24 cellular contexts compared by ENCODE assay signal in the genomic region with DNA sequence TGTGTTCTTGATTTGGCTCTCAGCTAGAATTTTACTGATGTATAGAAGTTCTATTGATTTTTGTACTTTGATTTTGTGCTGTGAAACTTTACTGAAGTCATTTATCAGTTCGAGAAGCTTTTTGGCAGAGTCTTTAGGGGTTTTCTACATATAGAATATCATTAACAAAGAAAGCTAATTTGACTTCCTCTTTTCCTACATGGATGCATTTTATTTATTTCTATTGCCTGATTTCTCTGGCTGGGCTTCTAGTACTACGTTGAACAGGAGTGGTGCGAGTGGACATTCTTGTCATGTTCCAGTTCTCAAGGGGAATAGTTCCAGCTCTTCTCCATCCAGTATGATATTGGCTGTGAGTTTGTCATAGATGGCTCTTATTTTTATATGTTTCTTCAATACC.
"Had no signal": no experiment of that assay in that cellular context is flagged by ENCODE, and none has a peak within 500 bp of the region (broad histone marks: within the 10 kb centered on the region; RNA-seq: fewer than 3 reads in every experiment).

No MANE protein-coding gene starts in this region.

- DNase-seq: dermis blood vessel endothelial cell; dorsolateral prefrontal cortex; effector CD4-positive, alpha-beta T cell; effector memory CD4-positive, alpha-beta T cell; foreskin keratinocyte; glutamatergic neuron; head of caudate nucleus; heart right ventricle; hippocampal formation; left cardiac atrium; left lung; left ventricle myocardium superior; lower lobe of right lung; mesenchymal stem cell; mucosa of descending colon; naive B cell; naive thymus-derived CD8-positive, alpha-beta T cell had no signal

- H3K36me3 ChIP-seq: esophagus muscularis mucosa, gastroesophageal sphincter, heart right ventricle, left lung, lower lobe of right lung had no signal

- H3K27me3 ChIP-seq: dorsolateral prefrontal cortex, esophagus muscularis mucosa, foreskin keratinocyte, gastroesophageal sphincter, heart right ventricle, left lung had no signal

- H3K27ac ChIP-seq: coronary artery, dorsolateral prefrontal cortex, esophagus muscularis mucosa, foreskin keratinocyte, gastroesophageal sphincter, heart right ventricle, left lung, lower lobe of right lung had no signal

- H3K9me3 ChIP-seq: esophagus muscularis mucosa, gastroesophageal sphincter, lower lobe of right lung, mucosa of descending colon had no signal

- FAIRE-seq: endothelial cell of umbilical vein, frontal cortex, islet of Langerhans, keratinocyte had no signal

- ATAC-seq: foreskin keratinocyte; gastroesophageal sphincter; heart right ventricle; left cardiac atrium; left lung; left ventricle myocardium superior; lower lobe of right lung; mucosa of descending colon; naive thymus-derived CD8-positive, alpha-beta T cell had no signal

- H3K4me3 ChIP-seq: coronary artery, dorsolateral prefrontal cortex, esophagus muscularis mucosa, gastroesophageal sphincter, heart right ventricle, left lung, lower lobe of right lung, mucosa of descending colon had no signal

- H3K4me1 ChIP-seq: esophagus muscularis mucosa, foreskin keratinocyte, gastroesophageal sphincter, left lung, lower lobe of right lung had no signal
